ENCODE assay signal across 9 cellular contexts in the genomic region with DNA sequence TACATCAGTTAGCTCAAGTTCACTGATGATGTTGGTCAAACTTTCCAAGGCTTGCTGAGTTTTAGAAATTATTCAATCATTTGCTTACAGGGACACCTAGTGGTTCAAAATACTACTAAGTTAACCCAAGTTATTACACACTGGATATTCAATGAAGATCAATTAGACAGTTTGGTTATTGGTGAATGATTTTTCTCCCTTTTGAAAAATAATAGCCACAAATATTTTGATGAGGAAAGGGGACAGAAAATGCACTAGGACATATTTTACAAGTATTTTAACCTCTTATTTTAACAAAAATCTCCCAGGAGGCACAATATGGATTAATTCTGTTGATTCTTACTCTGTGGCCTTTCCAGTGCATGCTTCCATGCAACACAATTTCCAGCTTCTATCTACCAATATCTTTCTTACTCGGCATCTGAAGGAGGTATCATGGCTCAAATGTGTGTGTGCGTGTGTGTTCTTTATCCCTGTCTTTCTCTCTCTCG. TPM values are rescaled to one million over a fixed set of nuclear protein-coding genes. Genes with fewer than 3 reads are reported as not detected.
A peak's percentile ranks its signal among the peaks of the same experiment; 100 is the strongest.
DNase-seq lines count a peak whose midpoint lies in the region; ATAC-seq and TF ChIP-seq lines count a peak whose summit lies in the region.
"Had no signal": no experiment of that assay in that cellular context is flagged by ENCODE, and none has a peak within 500 bp of the region (broad histone marks: within the 10 kb centered on the region; RNA-seq: fewer than 3 reads in every experiment).

No MANE protein-coding gene starts in this region.

- H3K36me3 ChIP-seq in A673 (ENCODE audit: insufficient read depth, low read length, poor library complexity, severe bottlenecking) (no peaks in the 10 kb centered on the region), GM23338 (ENCODE audit: insufficient read depth) (no peaks in the 10 kb centered on the region), Panc1 (ENCODE audit: control insufficient read depth, insufficient read depth, low read length) (no peaks in the 10 kb centered on the region), testis (ENCODE audit: low read depth, missing control alignments) (no peaks in the 10 kb centered on the region)

- peaks cover 3% of the 10 kb centered on the region; the same call in 1 of the 2 replicates for H3K9me2 ChIP-seq in GM23338 (ENCODE audit: insufficient read depth)

- H3K79me2 ChIP-seq in GM23338 (replicated peaks; ENCODE audit: insufficient read depth): no peaks in the 10 kb centered on the region

- H3K9me3 Mint-ChIP-seq in GM23338 (peaks cover 45% of the 10 kb centered on the region), Calu3 (ENCODE audit: low read depth, unreplicated experiment) (no peaks in the 10 kb centered on the region)

- no peaks in the 10 kb centered on the region for H3K4me1 ChIP-seq in A673 (ENCODE audit: insufficient read depth, low read length, poor library complexity, severe bottlenecking)
- no peaks in the 10 kb centered on the region for H3K4me1 ChIP-seq in GM23338 (ENCODE audit: insufficient read depth)
- H3K4me1 ChIP-seq in Panc1 (ENCODE audit: control insufficient read depth, insufficient read depth, low read length): no peaks in the 10 kb centered on the region
- no peaks in the 10 kb centered on the region for H3K4me1 ChIP-seq in testis

- no peak overlapping the region for H3K4me3 Mint-ChIP-seq in GM23338
- no peak overlapping the region for H3K4me3 Mint-ChIP-seq in Calu3 (ENCODE audit: low read depth, unreplicated experiment)

- H3K4me3 ChIP-seq in A673 (ENCODE audit: low read depth, low read length, poor library complexity, severe bottlenecking): no peak overlapping the region
- H3K4me3 ChIP-seq in GM23338: no peak overlapping the region
- H3K4me3 ChIP-seq in Panc1 (ENCODE audit: low read depth in 2 of 2, low read length in 2 of 2): no peak overlapping the region
- peak overlapping the region in 1 of 2 donors; percentile 26 for H3K4me3 ChIP-seq in testis

- ATAC-seq in GM23338 (peak; percentile 29; the same call in 1 of the 3 replicates), Panc1 (peak; percentile 71; the same call in 1 of the 2 replicates), GM19023 (IDR thresholded peaks at IDR 0.05; ENCODE audit: unreplicated experiment) (no peak)

- no peaks in the 10 kb centered on the region for H3K4me1 Mint-ChIP-seq in GM23338
- no peaks in the 10 kb centered on the region for H3K4me1 Mint-ChIP-seq in Calu3 (ENCODE audit: low read depth, unreplicated experiment)

- H2AFZ ChIP-seq in GM23338: no peak overlapping the region

- H3K4me2 ChIP-seq in GM23338: no peak overlapping the region

- no peaks in the 10 kb centered on the region for H3K36me3 Mint-ChIP-seq in GM23338 (ENCODE audit: low read depth)
- H3K36me3 Mint-ChIP-seq in Calu3 (ENCODE audit: insufficient read depth, unreplicated experiment): no peaks in the 10 kb centered on the region

- H3K27me3 Mint-ChIP-seq in GM23338 (ENCODE audit: insufficient read depth, low read depth, poor library complexity) (no peaks in the 10 kb centered on the region), Calu3 (ENCODE audit: unreplicated experiment) (no peaks in the 10 kb centered on the region)

- CTCF ChIA-PET in A673 (lab: Charles Lee): interaction anchor here (0.6 to 1.0 kb wide), 2 partner anchors 428 to 431 kb away, joined by 3 to 6 read pairs; a partner anchor contains a TSS
- CTCF ChIA-PET in Panc1 (lab: Charles Lee): no interaction called here
- CTCF ChIA-PET in Calu3 (lab: Charles Lee): no interaction called here

- intact Hi-C loops in A673 (cut with micrococcal nuclease; ENCODE audit: unreplicated experiment): loop anchor here (10.0 kb wide), 1 partner anchor 382 kb away; no protein-coding TSS in a partner anchor
- intact Hi-C loops in Panc1 (cut with micrococcal nuclease; ENCODE audit: unreplicated experiment): no loop called here
- intact Hi-C loops in testis (cut with DNase I; ENCODE audit: low total_unique reads): no loop called here
- intact Hi-C loops in Calu3 (cut with micrococcal nuclease; ENCODE audit: unreplicated experiment): no loop called here

- in situ Hi-C loops in Panc1 (cut with HindIII; ENCODE audit: low pct_unique_long_range_greater_than_20kb, low sequenced_read_pairs): no loop called here

- no peaks in the 10 kb centered on the region for H3F3A ChIP-seq in GM23338 (replicated peaks; ENCODE audit: low read depth)

- H3K27ac ChIP-seq in A673 (ENCODE audit: low read depth, low read length, poor library complexity, severe bottlenecking) (no peak overlapping the region), GM23338 (ENCODE audit: low read depth) (no peak overlapping the region), Panc1 (ENCODE audit: low read length) (no peak overlapping the region), testis (no peak overlapping the region)

- BruUV-seq in A673 (replicated peaks; lab: Mats Ljungman, UMichigan) (no TSS peak), Panc1 (replicated peaks; lab: Mats Ljungman, UMichigan) (no TSS peak), Calu3 (replicated peaks; lab: Mats Ljungman, UMichigan) (no TSS peak)

- no peaks in the 10 kb centered on the region for H4K20me1 ChIP-seq in GM23338 (replicated peaks; ENCODE audit: insufficient read depth)

- H3K9me3 ChIP-seq in A673 (ENCODE audit: low read depth, low read length, poor library complexity, severe bottlenecking) (no peaks in the 10 kb centered on the region), Panc1 (ENCODE audit: control insufficient read depth, insufficient read depth, low read depth, low read length) (no peaks in the 10 kb centered on the region), testis (no peaks in the 10 kb centered on the region)

- 71 to 77% methylated on average over 3 of the region's 3 CpGs for WGBS in testis, 2 donors

- TF ChIP-seq POLR2A in testis (IDR thresholded peaks at IDR 0.05): no peak

- DNase-seq in A673 (ENCODE audit: low spot score) (peak; percentile 41), GM23338 (ENCODE audit: low spot score) (peak; percentile 58), Panc1 (ENCODE audit: low read depth, low spot score) (peak; percentile 18), fibroblast of the conjunctiva (ENCODE audit: low read depth) (peak; percentile 18), testis (no peak), Calu3 (no peak)
- no peak for DNase-seq in activated CD8-positive, alpha-beta memory T cell treated with anti-CD3 and anti-CD28 coated beads, Interleukin-2, amount 50 U/mL, for 4 hours

- H3K27me3 ChIP-seq in A673 (replicated peaks; ENCODE audit: insufficient read depth, low read depth, low read length, poor library complexity) (no peaks in the 10 kb centered on the region), GM23338 (ENCODE audit: insufficient read depth) (no peaks in the 10 kb centered on the region), Panc1 (ENCODE audit: control insufficient read depth, insufficient read depth, low read length) (peaks cover 2% of the 10 kb centered on the region; the same call in 1 of the 2 replicates), testis (no peaks in the 10 kb centered on the region)

- POLR2A ChIA-PET in A673 (lab: Charles Lee; ENCODE audit: low non-redundant PET) (no interaction called here), Panc1 (lab: Charles Lee) (no interaction called here)

- no peak overlapping the region for H3K27ac Mint-ChIP-seq in GM23338
- no peak overlapping the region for H3K27ac Mint-ChIP-seq in Calu3 (ENCODE audit: unreplicated experiment)

- TF ChIP-seq CTCF in A673 (conservative IDR thresholded peaks at IDR 0.05; ENCODE audit: low read depth, low read length) (peak; percentile 46), GM23338 (conservative IDR thresholded peaks at IDR 0.05; ENCODE audit: low read depth in 2 of 2) (peak; percentile 40 to 66; a peak in 3 of 4 replicates), Panc1 (IDR thresholded peaks at IDR 0.05) (peak; percentile 66), testis (IDR thresholded peaks at IDR 0.05) (peak in 2 of 3 experiments; percentile 37 to 45), Calu3 (IDR thresholded peaks at IDR 0.05; ENCODE audit: unreplicated experiment) (no peak)

TF ChIP-seq in GM23338, 12 proteins besides CTCF, POLR2A, EP300 and RAD21:
- TF ChIP-seq POLR2AphosphoS5 (IDR thresholded peaks at IDR 0.05; ENCODE audit: low read depth) (no peak), NANOG (IDR thresholded peaks at IDR 0.05; ENCODE audit: borderline replicate concordance) (no peak), ZNF114 (CRISPR knock-in tag; IDR thresholded peaks at IDR 0.05) (no peak), EZH2 (IDR thresholded peaks at IDR 0.05; ENCODE audit: low read depth, unreplicated experiment) (no peak)

RNA-seq across cellular contexts. Expression of a gene that starts 20.1 kb away (rescaled TPM):
- total RNA-seq in A673 (2021) (not detected in 2 replicates), Panc1 (2021; ENCODE audit: unreplicated experiment) (not detected), testis (10 to 100 TPM in 1 of 2 donors, 1 to 10 TPM in 1; 4.2 to 14.6 TPM), Calu3 (2022) (not detected in 2 replicates)
- total RNA-seq in GM23338 (2014; rRNA removed; shearing (Covaris generic)): not detected in 2 replicates
- polyA plus RNA-seq in GM23338 (2016; fragmentation: Nextera tagmentation; extraction: Ambion mirVana) (not detected in 2 replicates), testis (ENCODE audit: insufficient read depth, low read depth, low replicate concordance) (32.0 TPM)
- not detected for polyA plus RNA-seq in Panc1 (2012; ENCODE audit: insufficient read length)
- total RNA-seq: astrocyte had no signal

Comparison
In these comparisons a context has a peak if more than half of its experiments do, and no peak if none do; other contexts are left out.
1. DNase-seq: peak in A673 (single experiment), GM23338 (single experiment), Panc1 (single experiment) and fibroblast of the conjunctiva (single experiment); none in testis (single experiment), activated CD8-positive, alpha-beta memory T cell treated with anti-CD3 and anti-CD28 coated beads, Interleukin-2, amount 50 U/mL, for 4 hours (single experiment) and Calu3 (single experiment).